In genomic region chr15:41861736-41862356, GRCh38 we compare ENCODE assay signal across 1 cellular context.
TF ChIP-seq lines count a peak whose summit lies in the region.

No MANE protein-coding gene starts in this region.

TF ChIP-seq in H1, 55 proteins besides CTCF, POLR2A, EP300 and RAD21:
- no peak for TF ChIP-seq BRCA1 (IDR thresholded peaks at IDR 0.05; ENCODE audit: low read depth, low read length)
- no peak for TF ChIP-seq EZH2 (IDR thresholded peaks at IDR 0.05; ENCODE audit: low read depth, low read length, severe bottlenecking)
- TF ChIP-seq POLR2AphosphoS5 (IDR thresholded peaks at IDR 0.05; ENCODE audit: low read depth, low read length): no peak
- TF ChIP-seq POU5F1 (IDR thresholded peaks at IDR 0.05; ENCODE audit: low read depth, low read length): no peak
- no peak for TF ChIP-seq FOSL1 (IDR thresholded peaks at IDR 0.05; ENCODE audit: insufficient read depth, low read depth, low read length)
- no peak for TF ChIP-seq ATF2 (IDR thresholded peaks at IDR 0.05; ENCODE audit: low read length)
- TF ChIP-seq SP2 (IDR thresholded peaks at IDR 0.05; ENCODE audit: low read length): no peak
- TF ChIP-seq USF2 (IDR thresholded peaks at IDR 0.05; ENCODE audit: low read length): no peak
- TF ChIP-seq NRF1 (IDR thresholded peaks at IDR 0.05; ENCODE audit: low read depth, low read length): no peak
- no peak for TF ChIP-seq RBBP5 (IDR thresholded peaks at IDR 0.05; ENCODE audit: borderline replicate concordance, low read depth, low read length)
- no peak for TF ChIP-seq JUN (IDR thresholded peaks at IDR 0.05; ENCODE audit: low read depth, low read length)
- TF ChIP-seq KDM4A (IDR thresholded peaks at IDR 0.05; ENCODE audit: low read depth, low read length, severe bottlenecking): no peak
- no peak for TF ChIP-seq SP4 (IDR thresholded peaks at IDR 0.05; ENCODE audit: low read length)
- TF ChIP-seq HDAC2 (IDR thresholded peaks at IDR 0.05; ENCODE audit: borderline replicate concordance in 1 of 2, low read depth in 2 of 2, low read length in 2 of 2): no peak
- no peak for TF ChIP-seq CREB1 (IDR thresholded peaks at IDR 0.05)
- TF ChIP-seq SIX5 (IDR thresholded peaks at IDR 0.05; ENCODE audit: low read depth, low read length): no peak
- TF ChIP-seq TEAD4 (IDR thresholded peaks at IDR 0.05; ENCODE audit: low read depth, low read length): no peak
TF ChIP-seq in H1: peak in this region for 0.
